8 cellular contexts compared by ENCODE assay signal in the genomic region with DNA sequence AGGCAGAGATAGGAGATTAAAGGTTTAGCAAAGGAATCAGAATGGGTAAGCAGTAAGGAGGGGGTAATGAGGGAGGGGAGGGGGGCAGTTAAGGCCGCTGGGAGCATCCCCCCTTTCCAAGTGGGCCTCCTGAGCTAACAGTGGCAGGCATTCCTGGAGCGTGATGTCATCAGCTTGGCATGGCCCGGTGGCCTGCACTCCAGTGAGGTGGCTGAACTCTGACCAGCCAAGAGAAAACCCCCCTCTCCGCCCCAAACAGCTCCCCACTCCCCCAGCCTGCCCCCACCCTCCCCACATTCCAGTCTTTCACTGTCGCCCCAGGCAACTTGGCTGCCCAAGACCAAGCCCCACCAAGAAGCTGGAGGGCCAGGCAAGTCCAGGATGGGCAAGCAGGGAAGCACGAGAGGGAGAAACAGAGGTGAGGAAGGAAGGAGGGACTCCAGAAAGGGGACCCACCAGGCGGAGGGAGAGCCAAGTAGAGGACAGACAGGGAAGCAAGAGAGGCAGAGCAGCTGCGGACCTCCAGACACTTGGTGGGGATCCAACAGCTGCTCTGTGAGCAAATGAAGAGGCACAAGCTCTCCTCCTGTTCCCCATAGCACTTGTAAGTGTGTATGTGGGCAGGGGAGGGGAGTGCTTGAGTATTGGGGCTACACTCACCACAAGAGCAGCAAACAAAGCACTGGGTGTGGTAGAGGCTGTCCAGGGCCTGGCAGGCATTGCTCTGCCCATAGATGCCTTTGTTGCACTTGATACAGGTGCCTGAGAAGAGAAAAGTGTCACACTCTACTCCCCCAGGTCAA. TPM values are rescaled to one million over a fixed set of nuclear protein-coding genes. Genes with fewer than 3 reads are reported as not detected.
DNase-seq lines count a peak whose midpoint lies in the region; ATAC-seq and TF ChIP-seq lines count a peak whose summit lies in the region.

No MANE protein-coding gene starts in this region.

- peak overlapping the region in 9 of 10 donors; percentile 24 to 91 (median 78) for H3K27ac ChIP-seq in heart right ventricle

- intact Hi-C loops in heart right ventricle (cut with DNase I): loop anchor here in 1 of 10 donors (1.0 kb wide), 1 partner anchor 18 kb away; no protein-coding TSS in a partner anchor

- peak; percentile 90 for DNase-seq in ELR (ENCODE audit: low read depth)
- DNase-seq in heart right ventricle: peak; percentile 44 to 54
- DNase-seq in retina: peak; percentile 65
- DNase-seq in occipital lobe (lab: John Stamatoyannopoulos, UW): no peak
- DNase-seq in activated naive CD4-positive, alpha-beta T cell treated with Interleukin-2 at 50 U/mL for 16 hours: no peak

- H3K9me3 ChIP-seq in heart right ventricle: no peaks in the 10 kb centered on the region

- H3K27me3 ChIP-seq in heart right ventricle: peaks cover 0 to 33% (median 0%) of the 10 kb centered on the region in 7 donors

- no peak overlapping the region for H3K4me3 ChIP-seq in heart right ventricle

- no peak for TF ChIP-seq CTCF in heart right ventricle (IDR thresholded peaks at IDR 0.05)

- peaks cover 8 to 69% (median 52%) of the 10 kb centered on the region in 9 donors for H3K4me1 ChIP-seq in heart right ventricle

- WGBS in heart right ventricle, 2 donors: 29 to 35% methylated on average over 8 of the region's 8 CpGs

- H3K36me3 ChIP-seq in heart right ventricle: peaks cover 0 to 31% (median 0%) of the 10 kb centered on the region in 9 donors

- ATAC-seq in SK-N-SH treated with all-trans-retinoic acid at 6 μM for 48 hours: peak; percentile 58
- ATAC-seq in heart right ventricle: peak in 7 of 8 donors; percentile 11 to 60 (median 41)
- ATAC-seq in HG03139 (IDR thresholded peaks at IDR 0.05; ENCODE audit: unreplicated experiment): no peak
- ATAC-seq in GM19324 (IDR thresholded peaks at IDR 0.05; ENCODE audit: low FRiP score, unreplicated experiment): no peak

TF ChIP-seq in SK-N-SH treated with all-trans-retinoic acid at 6 μM for 48 hours, 23 proteins besides CTCF, POLR2A, EP300 and RAD21:
- TF ChIP-seq SNAI2 (CRISPR knock-in tag; IDR thresholded peaks at IDR 0.05): no peak
- no peak for TF ChIP-seq OSR1 (CRISPR knock-in tag; IDR thresholded peaks at IDR 0.05)
- TF ChIP-seq ARNTL (CRISPR knock-in tag; IDR thresholded peaks at IDR 0.05; ENCODE audit: borderline replicate concordance, low read depth): no peak
- TF ChIP-seq, protein P1, sequence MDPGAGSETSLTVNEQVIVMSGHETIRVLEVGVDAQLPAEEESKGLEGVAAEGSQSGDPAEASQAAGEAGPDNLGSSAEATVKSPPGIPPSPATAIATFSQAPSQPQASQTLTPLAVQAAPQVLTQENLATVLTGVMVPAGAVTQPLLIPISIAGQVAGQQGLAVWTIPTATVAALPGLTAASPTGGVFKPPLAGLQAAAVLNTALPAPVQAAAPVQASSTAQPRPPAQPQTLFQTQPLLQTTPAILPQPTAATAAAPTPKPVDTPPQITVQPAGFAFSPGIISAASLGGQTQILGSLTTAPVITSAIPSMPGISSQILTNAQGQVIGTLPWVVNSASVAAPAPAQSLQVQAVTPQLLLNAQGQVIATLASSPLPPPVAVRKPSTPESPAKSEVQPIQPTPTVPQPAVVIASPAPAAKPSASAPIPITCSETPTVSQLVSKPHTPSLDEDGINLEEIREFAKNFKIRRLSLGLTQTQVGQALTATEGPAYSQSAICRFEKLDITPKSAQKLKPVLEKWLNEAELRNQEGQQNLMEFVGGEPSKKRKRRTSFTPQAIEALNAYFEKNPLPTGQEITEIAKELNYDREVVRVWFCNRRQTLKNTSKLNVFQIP (CRISPR knock-in tag; IDR thresholded peaks at IDR 0.05; ENCODE audit: borderline replicate concordance, low read depth): no peak
- TF ChIP-seq TOX (CRISPR knock-in tag; IDR thresholded peaks at IDR 0.05; ENCODE audit: borderline replicate concordance): no peak
- TF ChIP-seq, protein P2, sequence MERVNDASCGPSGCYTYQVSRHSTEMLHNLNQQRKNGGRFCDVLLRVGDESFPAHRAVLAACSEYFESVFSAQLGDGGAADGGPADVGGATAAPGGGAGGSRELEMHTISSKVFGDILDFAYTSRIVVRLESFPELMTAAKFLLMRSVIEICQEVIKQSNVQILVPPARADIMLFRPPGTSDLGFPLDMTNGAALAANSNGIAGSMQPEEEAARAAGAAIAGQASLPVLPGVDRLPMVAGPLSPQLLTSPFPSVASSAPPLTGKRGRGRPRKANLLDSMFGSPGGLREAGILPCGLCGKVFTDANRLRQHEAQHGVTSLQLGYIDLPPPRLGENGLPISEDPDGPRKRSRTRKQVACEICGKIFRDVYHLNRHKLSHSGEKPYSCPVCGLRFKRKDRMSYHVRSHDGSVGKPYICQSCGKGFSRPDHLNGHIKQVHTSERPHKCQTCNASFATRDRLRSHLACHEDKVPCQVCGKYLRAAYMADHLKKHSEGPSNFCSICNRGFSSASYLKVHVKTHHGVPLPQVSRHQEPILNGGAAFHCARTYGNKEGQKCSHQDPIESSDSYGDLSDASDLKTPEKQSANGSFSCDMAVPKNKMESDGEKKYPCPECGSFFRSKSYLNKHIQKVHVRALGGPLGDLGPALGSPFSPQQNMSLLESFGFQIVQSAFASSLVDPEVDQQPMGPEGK (CRISPR knock-in tag; IDR thresholded peaks at IDR 0.05; ENCODE audit: borderline replicate concordance): peak; percentile 78; the same call in 1 of the 2 replicates
- no peak for TF ChIP-seq ZC3H10 (CRISPR knock-in tag; IDR thresholded peaks at IDR 0.05)
- TF ChIP-seq BACH2 (CRISPR knock-in tag; IDR thresholded peaks at IDR 0.05; ENCODE audit: borderline replicate concordance): no peak
- no peak for TF ChIP-seq ZNF565 (CRISPR knock-in tag; conservative IDR thresholded peaks at IDR 0.05; ENCODE audit: low read depth)
- no peak for TF ChIP-seq CSDC2 (CRISPR knock-in tag; IDR thresholded peaks at IDR 0.05)
- TF ChIP-seq ESRRG (CRISPR knock-in tag; IDR thresholded peaks at IDR 0.05): no peak
- TF ChIP-seq, protein P3, sequence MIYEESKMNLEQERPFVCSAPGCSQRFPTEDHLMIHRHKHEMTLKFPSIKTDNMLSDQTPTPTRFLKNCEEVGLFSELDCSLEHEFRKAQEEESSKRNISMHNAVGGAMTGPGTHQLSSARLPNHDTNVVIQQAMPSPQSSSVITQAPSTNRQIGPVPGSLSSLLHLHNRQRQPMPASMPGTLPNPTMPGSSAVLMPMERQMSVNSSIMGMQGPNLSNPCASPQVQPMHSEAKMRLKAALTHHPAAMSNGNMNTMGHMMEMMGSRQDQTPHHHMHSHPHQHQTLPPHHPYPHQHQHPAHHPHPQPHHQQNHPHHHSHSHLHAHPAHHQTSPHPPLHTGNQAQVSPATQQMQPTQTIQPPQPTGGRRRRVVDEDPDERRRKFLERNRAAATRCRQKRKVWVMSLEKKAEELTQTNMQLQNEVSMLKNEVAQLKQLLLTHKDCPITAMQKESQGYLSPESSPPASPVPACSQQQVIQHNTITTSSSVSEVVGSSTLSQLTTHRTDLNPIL (CRISPR knock-in tag; IDR thresholded peaks at IDR 0.05; ENCODE audit: low read depth): no peak
- TF ChIP-seq GLIS3 (CRISPR knock-in tag; IDR thresholded peaks at IDR 0.05): no peak
- 0 out of 2 replicates have a peak, but pooled peaks have one; percentile 9 for TF ChIP-seq ZFP3 (CRISPR knock-in tag; IDR thresholded peaks at IDR 0.05)
- TF ChIP-seq ISL1 (CRISPR knock-in tag; IDR thresholded peaks at IDR 0.05): peak; percentile 24; the same call in 1 of the 2 replicates
- no peak for TF ChIP-seq ZNF8 (CRISPR knock-in tag; IDR thresholded peaks at IDR 0.05)
- TF ChIP-seq TCF4 (CRISPR knock-in tag; IDR thresholded peaks at IDR 0.05; ENCODE audit: borderline replicate concordance): no peak
TF ChIP-seq in SK-N-SH treated with all-trans-retinoic acid at 6 μM for 48 hours: peak in this region for 3.

RNA-seq across cellular contexts. Expression of a gene that starts 4.5 kb away (rescaled TPM):
- 10 to 100 TPM in 6 of 10 donors, 1 to 10 TPM in 4; 5.6 to 25.9 (median 11.1) TPM for total RNA-seq in heart right ventricle
- 1 to 10 TPM; 5.3 to 6.0 TPM for polyA plus RNA-seq in heart right ventricle
- 8.1 TPM for total RNA-seq in occipital lobe

RNA-seq across cellular contexts. Expression of a gene that starts 21.0 kb away (rescaled TPM):
- total RNA-seq in heart right ventricle: 10 to 100 TPM; 13.2 to 30.9 (median 19.3) TPM
- 10 to 100 TPM; 14.9 to 18.2 TPM for polyA plus RNA-seq in heart right ventricle
- 20.9 TPM for total RNA-seq in occipital lobe

RNA-seq across cellular contexts. Expression of a gene that starts 32.1 kb away (rescaled TPM):
- total RNA-seq in heart right ventricle (1 to 10 TPM; 3.2 to 6.2 (median 4.8) TPM), occipital lobe (5.5 TPM)
- polyA plus RNA-seq in heart right ventricle: 1 to 10 TPM; 3.2 to 6.7 TPM

RNA-seq across cellular contexts. Expression of a gene that starts 48.7 kb away (rescaled TPM):
- total RNA-seq in heart right ventricle: 10 to 100 TPM; 41.5 to 52.6 (median 48.2) TPM
- 10 to 100 TPM in 1 of 2 donors, 1 to 10 TPM in 1; 7.8 to 75.1 TPM for polyA plus RNA-seq in heart right ventricle
- total RNA-seq in occipital lobe: 39.8 TPM

RNA-seq across cellular contexts. Expression of a gene that starts 56.8 kb away (rescaled TPM):
- total RNA-seq in heart right ventricle (100 to 1,000 TPM; 111 to 141 (median 122) TPM), occipital lobe (149 TPM)
- 100 to 1,000 TPM in 1 of 2 donors, 10 to 100 TPM in 1; 35.6 to 206 TPM for polyA plus RNA-seq in heart right ventricle

Comparison
In these comparisons a context has a peak if more than half of its experiments do, and no peak if none do; other contexts are left out.
1. DNase-seq: peak in ELR (single experiment), heart right ventricle (2 of 2) and retina (single experiment); none in occipital lobe (single experiment) and activated naive CD4-positive, alpha-beta T cell treated with Interleukin-2 at 50 U/mL for 16 hours (single experiment).
2. ATAC-seq: peak in SK-N-SH treated with all-trans-retinoic acid at 6 μM for 48 hours (single experiment) and heart right ventricle (7 of 8); none in HG03139 (single experiment) and GM19324 (single experiment).